Comparison of ENCODE assay signal across 1 cellular context in the genomic region with DNA sequence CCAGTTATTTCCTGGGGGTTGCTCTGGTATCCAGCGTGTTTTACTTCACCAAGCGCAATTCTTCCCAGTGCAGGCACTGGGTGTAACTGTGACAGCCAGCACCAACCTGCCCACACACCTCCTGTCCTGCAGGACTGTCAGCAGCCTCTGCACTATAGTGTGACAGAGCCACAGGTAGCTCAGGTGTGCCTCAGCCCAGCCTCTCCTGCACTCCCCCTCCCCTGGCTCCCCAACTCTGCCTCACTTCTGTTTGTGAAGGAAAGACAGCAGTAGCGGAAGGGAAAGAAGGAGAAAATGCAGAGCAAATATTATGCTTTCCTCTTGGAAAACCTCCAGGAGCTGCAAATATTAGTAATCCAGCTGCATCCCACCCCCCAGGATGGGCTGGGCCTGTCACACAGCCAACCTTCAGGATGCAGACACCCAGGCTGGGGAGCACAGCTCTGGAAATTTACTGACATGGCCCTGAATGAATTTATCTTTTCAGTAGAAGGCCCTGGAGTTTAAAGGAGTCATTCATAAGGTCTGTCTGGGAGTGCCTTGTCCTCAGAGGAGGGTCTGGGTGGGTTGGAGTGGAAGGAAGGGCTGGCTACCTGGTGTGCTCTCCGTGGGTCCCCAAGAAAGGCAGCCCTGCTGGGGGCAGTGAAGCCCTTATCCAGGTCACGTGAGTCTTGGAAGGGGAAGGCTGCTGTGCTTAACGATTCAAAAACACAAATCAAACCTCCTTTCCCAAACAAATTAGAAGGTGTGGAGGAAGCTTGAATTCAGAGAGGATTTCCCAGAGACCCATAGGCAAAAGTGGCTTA.
TF ChIP-seq lines count a peak whose summit lies in the region.

No MANE protein-coding gene starts in this region.

TF ChIP-seq in WTC11, 78 proteins besides CTCF, POLR2A, EP300 and RAD21 (continued from another document):
- no peak for TF ChIP-seq IRF2 (CRISPR knock-in tag; IDR thresholded peaks at IDR 0.05; ENCODE audit: borderline replicate concordance, low read depth)
- TF ChIP-seq CREB1 (CRISPR knock-in tag; IDR thresholded peaks at IDR 0.05), result no peak
- TF ChIP-seq, protein P1, sequence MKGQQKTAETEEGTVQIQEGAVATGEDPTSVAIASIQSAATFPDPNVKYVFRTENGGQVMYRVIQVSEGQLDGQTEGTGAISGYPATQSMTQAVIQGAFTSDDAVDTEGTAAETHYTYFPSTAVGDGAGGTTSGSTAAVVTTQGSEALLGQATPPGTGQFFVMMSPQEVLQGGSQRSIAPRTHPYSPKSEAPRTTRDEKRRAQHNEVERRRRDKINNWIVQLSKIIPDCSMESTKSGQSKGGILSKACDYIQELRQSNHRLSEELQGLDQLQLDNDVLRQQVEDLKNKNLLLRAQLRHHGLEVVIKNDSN (CRISPR knock-in tag; IDR thresholded peaks at IDR 0.05), result peak; percentile 33; the same call in 1 of the 2 replicates
